ENCODE assay signal across 1 cellular context in the genomic region with DNA sequence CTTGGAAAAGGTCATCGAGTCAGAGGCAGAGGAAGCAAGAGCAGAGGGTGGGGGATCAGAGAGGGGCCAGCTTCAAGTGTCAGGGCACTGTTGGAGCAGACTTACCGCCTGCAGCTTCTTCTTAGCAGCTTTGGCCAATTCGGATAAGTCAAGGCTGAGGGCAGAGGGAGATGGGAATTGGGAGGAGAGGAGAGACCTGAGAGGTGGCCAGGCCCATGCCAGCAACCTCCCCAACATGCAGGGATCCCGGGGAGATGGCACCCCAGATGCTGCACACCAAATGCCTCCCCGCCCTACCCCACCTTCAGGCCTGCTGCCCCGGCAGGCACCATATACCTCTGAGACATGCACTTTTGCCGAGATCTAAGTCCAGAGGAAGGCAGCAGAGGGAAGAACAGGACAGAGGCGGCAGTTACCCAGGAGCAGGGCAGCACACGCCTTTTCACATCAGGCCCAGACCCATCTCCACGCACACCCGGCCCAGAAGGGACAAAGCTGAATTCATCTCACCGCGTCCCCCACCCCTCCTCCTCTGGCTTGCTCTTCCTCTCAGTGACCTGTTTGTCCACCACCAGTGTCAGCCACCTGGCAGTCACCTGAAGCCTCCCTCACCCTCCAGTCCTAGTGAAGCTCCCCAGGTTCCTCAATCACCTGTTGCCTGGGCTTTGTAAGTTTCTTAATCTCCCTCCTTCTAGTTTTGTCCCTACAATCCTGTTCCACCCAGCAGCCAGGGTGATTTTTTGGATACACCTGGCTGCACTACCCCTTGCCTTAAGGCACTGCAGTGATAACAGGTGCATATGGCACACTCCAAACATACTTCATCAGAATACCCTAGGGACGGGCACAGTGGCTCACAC.
TF ChIP-seq lines count a peak whose summit lies in the region.

No MANE protein-coding gene starts in this region.

TF ChIP-seq in HEK293, 187 proteins besides CTCF, POLR2A, EP300 and RAD21:
- TF ChIP-seq ZNF311 (tag by site-specific recombination; IDR thresholded peaks at IDR 0.05; ENCODE audit: borderline replicate concordance) (no peak), ZNF274 (IDR thresholded peaks at IDR 0.05; ENCODE audit: low read length) (no peak), ZNF274 (tag by site-specific recombination; IDR thresholded peaks at IDR 0.05; ENCODE audit: borderline replicate concordance) (no peak), ZEB2 (tag by site-specific recombination; IDR thresholded peaks at IDR 0.05) (no peak), ZNF664 (tag by site-specific recombination; IDR thresholded peaks at IDR 0.05) (no peak), ZNF768 (tag by site-specific recombination; IDR thresholded peaks at IDR 0.05) (no peak), SCRT2 (tag by site-specific recombination; IDR thresholded peaks at IDR 0.05) (peak; percentile 92), GLIS2 (tag by site-specific recombination; IDR thresholded peaks at IDR 0.05) (no peak), SCRT1 (tag by site-specific recombination; IDR thresholded peaks at IDR 0.05; ENCODE audit: borderline replicate concordance) (peak; percentile 77)
